1 cellular context compared by ENCODE assay signal in genomic region chr20:47365023-47365764, GRCh38.
TF ChIP-seq lines count a peak whose summit lies in the region.

No MANE protein-coding gene starts in this region.

TF ChIP-seq in K562, 482 proteins besides CTCF, POLR2A, EP300 and RAD21 (continued from another document and continues in another):
- TF ChIP-seq EHMT2 (IDR thresholded peaks at IDR 0.05) = peak; percentile 46; the same call in 1 of the 2 replicates
- no peak for TF ChIP-seq PHTF2 (CRISPR knock-in tag; IDR thresholded peaks at IDR 0.05)
- 0 out of 2 replicates have a peak, but pooled peaks have one; percentile 52 for TF ChIP-seq ERF (CRISPR knock-in tag; IDR thresholded peaks at IDR 0.05)
- no peak for TF ChIP-seq THRA (IDR thresholded peaks at IDR 0.05)
- TF ChIP-seq CCNT2 (IDR thresholded peaks at IDR 0.05; ENCODE audit: borderline replicate concordance, extremely low read depth, insufficient read length, low read depth, low read length) = peak; percentile 47
- no peak for TF ChIP-seq RFX7 (CRISPR knock-in tag; IDR thresholded peaks at IDR 0.05)
- TF ChIP-seq PHF8 (IDR thresholded peaks at IDR 0.05; ENCODE audit: borderline replicate concordance, low read length) = peak; percentile 22; the same call in 1 of the 2 replicates
- TF ChIP-seq ZNF778 (CRISPR knock-in tag; IDR thresholded peaks at IDR 0.05) = no peak
- TF ChIP-seq AFF4 (CRISPR knock-in tag; IDR thresholded peaks at IDR 0.05) = peak; percentile 76; the same call in 1 of the 2 replicates
- TF ChIP-seq HNRNPK (IDR thresholded peaks at IDR 0.05; ENCODE audit: low read depth, low read length, poor library complexity, severe bottlenecking) = no peak
- TF ChIP-seq LARP7 (IDR thresholded peaks at IDR 0.05) = no peak
- no peak for TF ChIP-seq ZNF398 (CRISPR knock-in tag; IDR thresholded peaks at IDR 0.05)
- no peak for TF ChIP-seq ZNF830 (CRISPR knock-in tag; IDR thresholded peaks at IDR 0.05)
- no peak for TF ChIP-seq ATF4 (CRISPR knock-in tag; IDR thresholded peaks at IDR 0.05)
- TF ChIP-seq HDGF (IDR thresholded peaks at IDR 0.05) = no peak
- no peak for TF ChIP-seq ZNF174 (CRISPR knock-in tag; IDR thresholded peaks at IDR 0.05)
- TF ChIP-seq ZSCAN29 (IDR thresholded peaks at IDR 0.05) = no peak
- no peak for TF ChIP-seq NR2C1 (IDR thresholded peaks at IDR 0.05)
- peak; percentile 41; the same call in 1 of the 2 replicates for TF ChIP-seq NR2C1 (tag; IDR thresholded peaks at IDR 0.05)
- no peak for TF ChIP-seq THRAP3 (IDR thresholded peaks at IDR 0.05; ENCODE audit: borderline replicate concordance)
- TF ChIP-seq FOXO4 (CRISPR knock-in tag; IDR thresholded peaks at IDR 0.05) = no peak
- no peak for TF ChIP-seq SMAD1 (IDR thresholded peaks at IDR 0.05; ENCODE audit: low read depth, low read length, partially characterized antibody)
- no peak for TF ChIP-seq STAG1 (CRISPR knock-in tag; IDR thresholded peaks at IDR 0.05; ENCODE audit: borderline replicate concordance)
- no peak for TF ChIP-seq TCFL5 (CRISPR knock-in tag; conservative IDR thresholded peaks at IDR 0.05)
- no peak for TF ChIP-seq ZNF354B (CRISPR knock-in tag; IDR thresholded peaks at IDR 0.05)
- no peak for TF ChIP-seq KLF10 (CRISPR knock-in tag; IDR thresholded peaks at IDR 0.05)
- no peak for TF ChIP-seq ZNF12 (CRISPR knock-in tag; IDR thresholded peaks at IDR 0.05)
- TF ChIP-seq ZFP36 (IDR thresholded peaks at IDR 0.05; ENCODE audit: low read depth, low read length, partially characterized antibody) = peak; percentile 15
- no peak for TF ChIP-seq ZKSCAN3 (CRISPR knock-in tag; IDR thresholded peaks at IDR 0.05)
- TF ChIP-seq ZBED1 (IDR thresholded peaks at IDR 0.05) = no peak
- TF ChIP-seq CREB3 (tag; conservative IDR thresholded peaks at IDR 0.05; ENCODE audit: low read depth) = 0 out of 2 replicates have a peak, but pooled peaks have one; percentile 45
- TF ChIP-seq RAD51 (IDR thresholded peaks at IDR 0.05; ENCODE audit: borderline replicate concordance, low read depth) = no peak
- no peak for TF ChIP-seq ZFX (CRISPR knock-in tag; IDR thresholded peaks at IDR 0.05)
- TF ChIP-seq CBX3 (IDR thresholded peaks at IDR 0.05; ENCODE audit: borderline replicate concordance in 1 of 2, low read length in 2 of 2) = no peak
- no peak for TF ChIP-seq MTF1 (CRISPR knock-in tag; IDR thresholded peaks at IDR 0.05; ENCODE audit: borderline replicate concordance)
- TF ChIP-seq BACH1 (tag; IDR thresholded peaks at IDR 0.05) = no peak
- TF ChIP-seq ZBTB9 (CRISPR knock-in tag; IDR thresholded peaks at IDR 0.05) = no peak
- no peak for TF ChIP-seq ZNF696 (CRISPR knock-in tag; conservative IDR thresholded peaks at IDR 0.05)
- TF ChIP-seq MLX (CRISPR knock-in tag; conservative IDR thresholded peaks at IDR 0.05) = no peak
- no peak for TF ChIP-seq NELFE (IDR thresholded peaks at IDR 0.05; ENCODE audit: insufficient read depth, insufficient read length)
- TF ChIP-seq CREB3L1 (IDR thresholded peaks at IDR 0.05; ENCODE audit: borderline replicate concordance, low read depth) = peak; percentile 86; the same call in 1 of the 2 replicates
- TF ChIP-seq DEAF1 (CRISPR knock-in tag; IDR thresholded peaks at IDR 0.05) = no peak
- peak; percentile 70; the same call in 1 of the 2 replicates for TF ChIP-seq GABPB1 (CRISPR knock-in tag; IDR thresholded peaks at IDR 0.05)
- TF ChIP-seq CHAMP1 (IDR thresholded peaks at IDR 0.05) = no peak
- no peak for TF ChIP-seq ZNF41 (CRISPR knock-in tag; conservative IDR thresholded peaks at IDR 0.05)
- peak; percentile 63 for TF ChIP-seq ASH1L (IDR thresholded peaks at IDR 0.05; ENCODE audit: borderline replicate concordance, low read depth, partially characterized antibody)
- TF ChIP-seq PCBP2 (IDR thresholded peaks at IDR 0.05; ENCODE audit: low read depth, low read length, poor library complexity, severe bottlenecking) = no peak
- TF ChIP-seq NCOA4 (IDR thresholded peaks at IDR 0.05; ENCODE audit: partially characterized antibody) = no peak
- peak; percentile 68; the same call in 1 of the 2 replicates for TF ChIP-seq ZNF311 (CRISPR knock-in tag; IDR thresholded peaks at IDR 0.05)
- TF ChIP-seq HDAC2 (IDR thresholded peaks at IDR 0.05) = peak; percentile 79
- TF ChIP-seq SIRT6 (IDR thresholded peaks at IDR 0.05; ENCODE audit: low read depth, low read length) = no peak
- no peak for TF ChIP-seq ZBTB17 (CRISPR knock-in tag; IDR thresholded peaks at IDR 0.05)
- peak; percentile 83 for TF ChIP-seq SMARCE1 (IDR thresholded peaks at IDR 0.05)
